ENCODE assay signal across 8 cellular contexts in the genomic region with DNA sequence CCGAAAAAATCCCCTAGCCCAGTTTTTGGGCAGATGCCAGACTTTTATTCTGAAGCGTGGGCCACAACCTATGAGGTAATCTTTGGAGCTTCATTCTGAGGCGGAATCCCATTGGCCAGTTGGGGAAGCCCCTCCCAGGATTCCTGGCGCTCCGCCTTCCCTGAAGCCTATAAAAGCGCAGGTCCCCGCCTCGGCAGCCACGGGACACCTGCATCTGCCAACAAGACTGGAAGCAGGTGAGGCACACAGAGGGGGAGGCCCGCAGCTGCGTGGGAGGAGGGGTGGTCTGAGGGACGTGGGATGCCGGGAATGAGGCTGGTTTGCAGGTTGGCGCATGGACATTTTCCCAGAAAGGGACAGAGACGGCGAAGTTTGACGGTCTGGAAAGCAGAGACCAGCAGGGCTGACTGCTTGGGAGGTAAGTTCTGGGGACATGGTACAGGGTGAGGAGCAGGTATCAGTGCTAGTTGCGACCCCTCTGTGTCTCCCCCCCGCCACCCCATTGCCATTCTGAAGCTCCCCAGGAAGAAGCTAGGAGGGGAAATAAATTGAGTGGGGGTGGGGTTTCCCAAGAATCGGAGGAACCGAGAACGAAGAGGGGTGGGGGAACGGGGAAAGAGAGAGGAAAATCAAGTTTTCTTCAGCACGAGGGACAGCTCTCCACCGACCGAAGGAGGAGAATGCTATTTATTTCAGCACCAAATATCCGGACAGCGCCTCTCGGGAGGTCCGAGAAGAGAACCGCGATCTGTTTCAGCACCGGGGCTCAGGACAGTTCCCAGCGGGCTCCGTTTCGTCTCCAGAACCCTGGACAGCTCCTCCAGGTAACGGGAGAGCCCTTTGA. TPM values are rescaled to one million over a fixed set of nuclear protein-coding genes. Genes with fewer than 3 reads are reported as not detected.
A peak's percentile ranks its signal among the peaks of the same experiment; 100 is the strongest.
DNase-seq lines count a peak whose midpoint lies in the region; ATAC-seq lines count a peak whose summit lies in the region.

No MANE protein-coding gene starts in this region.

- H3K27ac ChIP-seq in angular gyrus (ENCODE audit: low read depth, low read length) (peak overlapping the region; percentile 75), right cardiac atrium (ENCODE audit: low read length) (no peak overlapping the region), aorta (ENCODE audit: low read depth in 1 of 2, low read length in 2 of 2) (no peak overlapping the region)

- intact Hi-C loops in right cardiac atrium (cut with DNase I) = no loop called here
- intact Hi-C loops in aorta (cut with DNase I) = no loop called here

- H3K4me1 ChIP-seq in right cardiac atrium (ENCODE audit: control insufficient read depth, insufficient read depth, low read length) = no peaks in the 10 kb centered on the region
- no peaks in the 10 kb centered on the region for H3K4me1 ChIP-seq in aorta (ENCODE audit: control insufficient read depth in 1 of 2, insufficient read depth in 2 of 2, low read length in 2 of 2)

- H3K36me3 ChIP-seq in aorta (ENCODE audit: control insufficient read depth in 1 of 2, insufficient read depth in 2 of 2, low read length in 1 of 2) = no peaks in the 10 kb centered on the region

- H3K9me3 ChIP-seq in right cardiac atrium (ENCODE audit: control insufficient read depth, low read length) (no peaks in the 10 kb centered on the region), aorta (ENCODE audit: control insufficient read depth, low read length) (no peaks in the 10 kb centered on the region)

- whole genome bisulfite sequencing in right cardiac atrium = 9% methylated on average over 37 of the region's 37 CpGs
- 6 to 8% methylated on average over 37 of the region's 37 CpGs for WGBS in aorta, 2 donors

- peak; percentile 92 for DNase-seq in ELR (ENCODE audit: low read depth)
- DNase-seq in NCI-H1105 treated with DMSO at 0.1 percent for 48 hours (lab: John Stamatoyannopoulos, UW) = peak; percentile 95
- DNase-seq in T follicular helper cell (ENCODE audit: low read depth) = peak; percentile 77
- peak; percentile 79 to 88 (median 88) for DNase-seq in right cardiac atrium
- DNase-seq in putamen (ENCODE audit: low spot score) = peak; percentile 77
- peak; percentile 84 to 90 for DNase-seq in aorta
- no peak for DNase-seq in DMS114 treated with DMSO at 0.1 percent for 48 hours (lab: John Stamatoyannopoulos, UW; ENCODE audit: unreplicated experiment)

- ATAC-seq in right cardiac atrium (peak; percentile 67 to 90), aorta (ENCODE audit: low FRiP score) (peak; percentile 85)

- H3K27me3 ChIP-seq in right cardiac atrium (ENCODE audit: control insufficient read depth, insufficient read depth) (no peaks in the 10 kb centered on the region), aorta (ENCODE audit: control insufficient read depth in 1 of 2, insufficient read depth in 2 of 2, low read length in 1 of 2) (no peaks in the 10 kb centered on the region)

- H3K4me3 ChIP-seq in right cardiac atrium (ENCODE audit: low read length) (no peak overlapping the region), aorta (ENCODE audit: low read length in 2 of 2) (no peak overlapping the region)

RNA-seq across cellular contexts. Expression of a gene that starts 22.4 kb away (rescaled TPM):
- 10 to 100 TPM; 23.4 to 28.3 (median 27.9) TPM for total RNA-seq in right cardiac atrium
- 20.1 TPM for polyA plus RNA-seq in right cardiac atrium
- 1 to 10 TPM; 6.9 to 9.0 TPM for total RNA-seq in aorta
- 1 to 10 TPM; 2.6 to 3.1 TPM for polyA plus RNA-seq in aorta

RNA-seq across cellular contexts. Expression of a gene that starts 45.5 kb away (rescaled TPM):
- total RNA-seq in right cardiac atrium (10 to 100 TPM; 35.1 to 43.9 (median 36.9) TPM), aorta (10 to 100 TPM; 46.1 to 56.4 TPM)
- polyA plus RNA-seq in right cardiac atrium (27.0 TPM), aorta (10 to 100 TPM; 16.4 to 33.8 TPM)
